4 cellular contexts compared by ENCODE assay signal in genomic region chr4:157180268-157180667, GRCh38. TPM values are rescaled to one million over a fixed set of nuclear protein-coding genes. Genes with fewer than 3 reads are reported as not detected.
"Had no signal": no experiment of that assay in that cellular context is flagged by ENCODE, and none has a peak within 500 bp of the region (broad histone marks: within the 10 kb centered on the region; RNA-seq: fewer than 3 reads in every experiment).

No MANE protein-coding gene starts in this region.

RNA-seq across cellular contexts. Expression of gene GRIA2, which starts 40.3 kb away (rescaled TPM):
- total RNA-seq: GM23338, H1, HT-29 had no signal
- polyA plus RNA-seq: GM23338, H1, IgD-negative memory B cell had no signal
